Comparison of ENCODE assay signal across 16 cellular contexts in genomic region chr17:48591435-48592077, GRCh38. TPM values are rescaled to one million over a fixed set of nuclear protein-coding genes. Genes with fewer than 3 reads are reported as not detected.
A peak's percentile ranks its signal among the peaks of the same experiment; 100 is the strongest.
DNase-seq lines count a peak whose midpoint lies in the region; ATAC-seq and TF ChIP-seq lines count a peak whose summit lies in the region.
"Had no signal": no experiment of that assay in that cellular context is flagged by ENCODE, and none has a peak within 500 bp of the region (broad histone marks: within the 10 kb centered on the region; RNA-seq: fewer than 3 reads in every experiment).

No MANE protein-coding gene starts in this region.

- peaks cover 41 to 55% of the 10 kb centered on the region in 2 donors for H3K27me3 Mint-ChIP-seq in natural killer cell treated with Interleukin-12 subunit alpha and Interleukin-12 subunit beta and Interleukin-15 and Interleukin-18, amount 100 ng/mL, for 72 hours
- H3K27me3 Mint-ChIP-seq in HFFc6 (ENCODE audit: insufficient read depth): peaks cover 92% of the 10 kb centered on the region

- 89% methylated on average over 7 of the region's 7 CpGs for WGBS in esophagus muscularis mucosa

- peaks cover 80% of the 10 kb centered on the region for H4K20me1 ChIP-seq in Loucy (ENCODE audit: insufficient read depth, low read length, poor library complexity, severe bottlenecking)

- peaks cover 37% of the 10 kb centered on the region for H3K36me3 ChIP-seq in Loucy (ENCODE audit: insufficient read depth, low read length)
- no peaks in the 10 kb centered on the region for H3K36me3 ChIP-seq in esophagus muscularis mucosa

- TF ChIP-seq CTCF in Loucy (conservative IDR thresholded peaks at IDR 0.05; ENCODE audit: low read length) (no peak), esophagus muscularis mucosa (IDR thresholded peaks at IDR 0.05) (no peak), HFFc6 (IDR thresholded peaks at IDR 0.05) (no peak)

- H2AFZ ChIP-seq in Loucy (ENCODE audit: low read length): no peak overlapping the region

- intact Hi-C loops in esophagus muscularis mucosa (cut with DNase I) (loop anchor here (5.0 kb wide), 1 partner anchor 254 kb away; no protein-coding TSS in a partner anchor), sciatic nerve (cut with DNase I) (loop anchor here (5.0 kb wide), 1 partner anchor 99 kb away; no protein-coding TSS in a partner anchor)

- peak overlapping the region in 3 of 4 donors; percentile 56 to 72 (median 63) for H3K27ac ChIP-seq in esophagus muscularis mucosa (replicated peaks in 1 of 4)
- H3K27ac ChIP-seq: GM23248, VCaP had no signal

- H3K4me1 Mint-ChIP-seq in natural killer cell treated with Interleukin-12 subunit alpha and Interleukin-12 subunit beta and Interleukin-15 and Interleukin-18, amount 100 ng/mL, for 72 hours (ENCODE audit: low read depth in 2 of 2): peaks cover 32 to 35% of the 10 kb centered on the region in 2 donors
- peaks cover 34% of the 10 kb centered on the region for H3K4me1 Mint-ChIP-seq in HFFc6 (ENCODE audit: low read depth)

- peak overlapping the region; percentile 100 for H3K9ac ChIP-seq in Loucy (ENCODE audit: low read depth, low read length, poor library complexity, severe bottlenecking)

- peak; percentile 29 for DNase-seq in A172 (ENCODE audit: low spot score)
- DNase-seq in esophagus muscularis mucosa (ENCODE audit: extremely low spot score): no peak
- no peak for DNase-seq in natural killer cell treated with Interleukin-12 subunit alpha and Interleukin-12 subunit beta and Interleukin-15 and Interleukin-18, amount 100 ng/mL, for 72 hours (ENCODE audit: low spot score)
- DNase-seq in sciatic nerve (ENCODE audit: low spot score): no peak
- DNase-seq in GM19240 (ENCODE audit: insufficient read length, low spot score): no peak
- no peak for DNase-seq in HFFc6
- DNase-seq: DMS 273 treated with DMSO at 0.1 percent for 48 hours; NCI-H1930; PC-3; stimulated activated CD4-positive, alpha-beta T cell treated with anti-CD3 and anti-CD28 coated beads, Interleukin-15, amount 100 ng/mL, for 24 hours; substantia nigra had no signal

- no peak for TF ChIP-seq EP300 in esophagus muscularis mucosa (IDR thresholded peaks at IDR 0.05)

- H3K4me2 ChIP-seq in Loucy (ENCODE audit: low read depth, low read length, poor library complexity, severe bottlenecking): peak overlapping the region; percentile 98

- peaks cover 7% of the 10 kb centered on the region; the same call in 1 of the 2 replicates for H3F3A ChIP-seq in Loucy (ENCODE audit: low read depth)

- H3K9me3 Mint-ChIP-seq in natural killer cell treated with Interleukin-12 subunit alpha and Interleukin-12 subunit beta and Interleukin-15 and Interleukin-18, amount 100 ng/mL, for 72 hours: no peaks in the 10 kb centered on the region
- no peaks in the 10 kb centered on the region for H3K9me3 Mint-ChIP-seq in HFFc6
- H3K9me3 Mint-ChIP-seq: endodermal cell had no signal

- peaks cover 98% of the 10 kb centered on the region for H3K79me2 ChIP-seq in Loucy (ENCODE audit: insufficient read depth, low read length)

- peaks cover 42% of the 10 kb centered on the region for H3K27me3 ChIP-seq in Loucy (ENCODE audit: insufficient read depth, low read length, poor library complexity, severe bottlenecking)
- peaks cover 6 to 49% (median 14%) of the 10 kb centered on the region in 4 donors for H3K27me3 ChIP-seq in esophagus muscularis mucosa

- no peaks in the 10 kb centered on the region for H3K36me3 Mint-ChIP-seq in natural killer cell treated with Interleukin-12 subunit alpha and Interleukin-12 subunit beta and Interleukin-15 and Interleukin-18, amount 100 ng/mL, for 72 hours
- H3K36me3 Mint-ChIP-seq in HFFc6 (ENCODE audit: low read depth): no peaks in the 10 kb centered on the region; the same call in 1 of the 2 replicates

- H3K4me3 ChIP-seq in Loucy (ENCODE audit: low read length, poor library complexity, severe bottlenecking) (peak overlapping the region; percentile 89), esophagus muscularis mucosa (peak overlapping the region; percentile 54 to 64 (median 60))

- no peaks in the 10 kb centered on the region for H3K9me2 ChIP-seq in Loucy (replicated peaks; ENCODE audit: low read depth, low read length)

- H3K27ac Mint-ChIP-seq in natural killer cell treated with Interleukin-12 subunit alpha and Interleukin-12 subunit beta and Interleukin-15 and Interleukin-18, amount 100 ng/mL, for 72 hours: no peak overlapping the region
- H3K27ac Mint-ChIP-seq in HFFc6: no peak overlapping the region
- H3K27ac Mint-ChIP-seq: endodermal cell had no signal

- H3K9me3 ChIP-seq in Loucy (ENCODE audit: insufficient read depth, low read depth, low read length) (no peaks in the 10 kb centered on the region), esophagus muscularis mucosa (no peaks in the 10 kb centered on the region)

- TF ChIP-seq POLR2A in esophagus muscularis mucosa (IDR thresholded peaks at IDR 0.05; ENCODE audit: low read depth): no peak

- no peak for ATAC-seq in natural killer cell treated with Interleukin-12 subunit alpha and Interleukin-12 subunit beta and Interleukin-15 and Interleukin-18, amount 100 ng/mL, for 72 hours
- ATAC-seq in sciatic nerve (no peak), HG02885 (IDR thresholded peaks at IDR 0.05; ENCODE audit: poor library complexity, unreplicated experiment) (no peak)
- ATAC-seq: PC-3 had no signal

- H3K4me3 Mint-ChIP-seq in natural killer cell treated with Interleukin-12 subunit alpha and Interleukin-12 subunit beta and Interleukin-15 and Interleukin-18, amount 100 ng/mL, for 72 hours: peak overlapping the region; percentile 40
- H3K4me3 Mint-ChIP-seq in HFFc6: no peak overlapping the region
- H3K4me3 Mint-ChIP-seq: endodermal cell had no signal

- H3K4me1 ChIP-seq in Loucy (ENCODE audit: insufficient read depth, low read length, poor library complexity, severe bottlenecking) (peaks cover 47% of the 10 kb centered on the region), esophagus muscularis mucosa (peaks cover 30 to 54% (median 45%) of the 10 kb centered on the region in 4 donors)

RNA-seq across cellular contexts. Expression of gene HOXB3, which starts 1.5 kb away (rescaled TPM):
- 20.1 and 24.1 TPM in 2 replicates for total RNA-seq in A172 (2014; rRNA removed; shearing (Covaris generic))
- total RNA-seq in esophagus muscularis mucosa (10 to 100 TPM; 10.8 to 34.9 (median 28.7) TPM), sciatic nerve (25.6 TPM)
- 10 to 100 TPM in 1 of 2 donors, 1 to 10 TPM in 1; 9.0 to 15.4 TPM for total RNA-seq in natural killer cell treated with Interleukin-12 subunit alpha and Interleukin-12 subunit beta and Interleukin-15 and Interleukin-18, amount 100 ng/mL, for 72 hours
- not detected for total RNA-seq in HFFc6 (2021; fragmentation: NEBNext Ultra II Directional; extraction: Animal tissue kit (Norgen Biotek cat#: 25700))
- total RNA-seq: endodermal cell had no signal

RNA-seq across cellular contexts. Expression of gene HOXB5, which starts 2.0 kb away (rescaled TPM):
- total RNA-seq in A172 (2014; rRNA removed; shearing (Covaris generic)): 2.0 and 2.4 TPM in 2 replicates
- total RNA-seq in esophagus muscularis mucosa (under 1 TPM; 0.17 to 0.83 (median 0.36) TPM), sciatic nerve (2.4 TPM)
- under 1 TPM in 1 of 2 donors, not detected in 1; 0.70 TPM for total RNA-seq in natural killer cell treated with Interleukin-12 subunit alpha and Interleukin-12 subunit beta and Interleukin-15 and Interleukin-18, amount 100 ng/mL, for 72 hours
- total RNA-seq in HFFc6 (2021; fragmentation: NEBNext Ultra II Directional; extraction: Animal tissue kit (Norgen Biotek cat#: 25700)): not detected
- total RNA-seq: endodermal cell had no signal

RNA-seq across cellular contexts. Expression of gene HOXB6, which starts 13.2 kb away (rescaled TPM):
- 40.2 and 58.7 TPM in 2 replicates for total RNA-seq in A172 (2014; rRNA removed; shearing (Covaris generic))
- 1 to 10 TPM; 2.2 to 5.4 (median 2.9) TPM for total RNA-seq in esophagus muscularis mucosa
- total RNA-seq in natural killer cell treated with Interleukin-12 subunit alpha and Interleukin-12 subunit beta and Interleukin-15 and Interleukin-18, amount 100 ng/mL, for 72 hours: 1 to 10 TPM; 1.9 to 2.2 TPM
- total RNA-seq in sciatic nerve: 6.3 TPM
- total RNA-seq in HFFc6 (2021; fragmentation: NEBNext Ultra II Directional; extraction: Animal tissue kit (Norgen Biotek cat#: 25700)): not detected
- total RNA-seq: endodermal cell had no signal

RNA-seq across cellular contexts. Expression of gene HOXB4, which starts 13.4 kb away (rescaled TPM):
- total RNA-seq in A172 (2014; rRNA removed; shearing (Covaris generic)): 5.1 and 6.3 TPM in 2 replicates
- total RNA-seq in esophagus muscularis mucosa: 1 to 10 TPM; 3.5 to 8.3 (median 5.0) TPM
- 1 to 10 TPM; 6.9 to 8.2 TPM for total RNA-seq in natural killer cell treated with Interleukin-12 subunit alpha and Interleukin-12 subunit beta and Interleukin-15 and Interleukin-18, amount 100 ng/mL, for 72 hours
- 8.8 TPM for total RNA-seq in sciatic nerve
- total RNA-seq in HFFc6 (2021; fragmentation: NEBNext Ultra II Directional; extraction: Animal tissue kit (Norgen Biotek cat#: 25700)): not detected
- total RNA-seq: endodermal cell had no signal

RNA-seq across cellular contexts. Expression of gene HOXB7, which starts 19.3 kb away (rescaled TPM):
- 22.4 and 24.7 TPM in 2 replicates for total RNA-seq in A172 (2014; rRNA removed; shearing (Covaris generic))
- total RNA-seq in esophagus muscularis mucosa (1 to 10 TPM in 1 of 4 donors, under 1 TPM in 3; 0.52 to 1.7 (median 0.66) TPM), sciatic nerve (8.1 TPM)
- 1 to 10 TPM; 1.1 to 2.7 TPM for total RNA-seq in natural killer cell treated with Interleukin-12 subunit alpha and Interleukin-12 subunit beta and Interleukin-15 and Interleukin-18, amount 100 ng/mL, for 72 hours
- total RNA-seq in HFFc6 (2021; fragmentation: NEBNext Ultra II Directional; extraction: Animal tissue kit (Norgen Biotek cat#: 25700)): not detected
- total RNA-seq: endodermal cell, PC-3 had no signal

Comparison
In these comparisons a context has a peak if more than half of its experiments do, and no peak if none do; other contexts are left out.
1. RNA of gene HOXB3, which starts 1.5 kb away (total RNA-seq): 10.8 to 34.9 TPM in esophagus muscularis mucosa, 25.6 TPM in sciatic nerve (single experiment), 20.1 to 24.1 TPM in A172 and 9.0 to 15.4 TPM in natural killer cell treated with Interleukin-12 subunit alpha and Interleukin-12 subunit beta and Interleukin-15 and Interleukin-18, amount 100 ng/mL, for 72 hours; not detected in HFFc6; every median in the first group is over 4 times any median in the second.